Comparison of ENCODE assay signal across 8 cellular contexts in the genomic region with DNA sequence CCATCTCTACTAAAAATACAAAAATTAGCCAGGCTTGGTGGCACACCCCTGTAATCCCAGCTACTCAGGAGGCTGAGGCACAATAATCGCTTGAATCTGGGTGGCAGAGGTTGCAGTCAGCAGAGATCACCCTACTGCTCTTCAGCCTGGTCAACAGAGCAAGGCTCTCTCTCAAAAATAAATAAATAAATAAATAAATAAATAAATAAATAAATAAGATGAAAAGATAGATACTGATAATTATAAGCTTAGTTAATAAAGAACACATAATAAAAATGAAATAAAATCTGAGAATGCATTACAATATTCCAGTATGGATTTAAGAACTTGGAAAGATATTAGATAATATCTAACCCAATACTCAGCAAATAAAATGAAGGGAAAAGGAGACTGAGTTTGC.
"Had no signal": no experiment of that assay in that cellular context is flagged by ENCODE, and none has a peak within 500 bp of the region (broad histone marks: within the 10 kb centered on the region; RNA-seq: fewer than 3 reads in every experiment).

No MANE protein-coding gene starts in this region.

- ATAC-seq: HepG2, K562 had no signal

- FAIRE-seq: HepG2, HTR-8/SVneo, K562 had no signal

- H3K27ac ChIP-seq: HL-60, KMS-11 had no signal

- H3K4me3 ChIP-seq: K562 had no signal

- H3K4me2 ChIP-seq: KMS-11 had no signal

- DNase-seq: IMR-90, KBM-7, KG1 had no signal
